Comparison of ENCODE assay signal across 1 cellular context in the genomic region with DNA sequence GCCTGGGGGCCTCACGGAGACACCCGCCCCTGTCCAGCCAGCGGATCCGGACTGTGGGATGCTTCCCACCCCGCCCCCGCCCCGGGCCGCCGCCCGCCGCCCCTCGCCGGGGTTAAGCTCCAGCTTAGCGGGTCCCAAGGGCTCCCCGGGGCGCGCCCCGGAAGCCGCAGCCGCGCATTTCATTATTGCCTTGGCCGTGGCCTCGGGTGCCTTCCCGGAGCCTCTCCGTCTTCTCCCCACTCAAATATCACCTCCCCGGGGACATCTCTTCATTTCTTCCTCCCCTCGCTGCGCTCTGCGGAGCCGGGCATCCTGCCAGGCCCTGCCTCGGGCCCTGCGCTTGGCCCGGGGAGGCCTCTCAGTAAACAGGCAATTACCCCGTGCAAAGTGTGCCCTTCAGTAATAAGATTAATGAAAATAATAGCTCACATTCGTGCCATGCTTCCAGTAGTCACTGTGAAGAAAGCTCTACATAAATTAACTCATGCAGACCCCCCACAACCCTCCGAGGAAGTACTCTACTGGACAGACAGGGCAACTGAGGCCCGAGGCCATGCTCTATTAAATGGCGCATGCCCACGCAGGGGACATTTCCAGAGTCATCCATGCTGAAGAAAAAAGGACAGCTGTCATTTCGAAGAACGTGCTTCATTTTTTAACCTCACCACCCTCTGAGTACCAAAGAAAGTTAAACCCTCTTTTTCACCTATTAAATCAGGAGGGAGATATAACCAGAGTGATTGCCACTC.
TF ChIP-seq lines count a peak whose summit lies in the region.

No MANE protein-coding gene starts in this region.

TF ChIP-seq in GM12878, 131 proteins besides CTCF, POLR2A, EP300 and RAD21 (continued from another document):
- TF ChIP-seq MYC (IDR thresholded peaks at IDR 0.05; ENCODE audit: insufficient read depth, insufficient read length, insufficient replicate concordance, low read length, severe bottlenecking) = no peak
- no peak for TF ChIP-seq BCL11A (IDR thresholded peaks at IDR 0.05; ENCODE audit: low read depth, low read length)
- no peak for TF ChIP-seq PAX5 (IDR thresholded peaks at IDR 0.05; ENCODE audit: borderline replicate concordance, low read depth, low read length)
- no peak for TF ChIP-seq HDGF (IDR thresholded peaks at IDR 0.05)
- TF ChIP-seq, protein P1, sequence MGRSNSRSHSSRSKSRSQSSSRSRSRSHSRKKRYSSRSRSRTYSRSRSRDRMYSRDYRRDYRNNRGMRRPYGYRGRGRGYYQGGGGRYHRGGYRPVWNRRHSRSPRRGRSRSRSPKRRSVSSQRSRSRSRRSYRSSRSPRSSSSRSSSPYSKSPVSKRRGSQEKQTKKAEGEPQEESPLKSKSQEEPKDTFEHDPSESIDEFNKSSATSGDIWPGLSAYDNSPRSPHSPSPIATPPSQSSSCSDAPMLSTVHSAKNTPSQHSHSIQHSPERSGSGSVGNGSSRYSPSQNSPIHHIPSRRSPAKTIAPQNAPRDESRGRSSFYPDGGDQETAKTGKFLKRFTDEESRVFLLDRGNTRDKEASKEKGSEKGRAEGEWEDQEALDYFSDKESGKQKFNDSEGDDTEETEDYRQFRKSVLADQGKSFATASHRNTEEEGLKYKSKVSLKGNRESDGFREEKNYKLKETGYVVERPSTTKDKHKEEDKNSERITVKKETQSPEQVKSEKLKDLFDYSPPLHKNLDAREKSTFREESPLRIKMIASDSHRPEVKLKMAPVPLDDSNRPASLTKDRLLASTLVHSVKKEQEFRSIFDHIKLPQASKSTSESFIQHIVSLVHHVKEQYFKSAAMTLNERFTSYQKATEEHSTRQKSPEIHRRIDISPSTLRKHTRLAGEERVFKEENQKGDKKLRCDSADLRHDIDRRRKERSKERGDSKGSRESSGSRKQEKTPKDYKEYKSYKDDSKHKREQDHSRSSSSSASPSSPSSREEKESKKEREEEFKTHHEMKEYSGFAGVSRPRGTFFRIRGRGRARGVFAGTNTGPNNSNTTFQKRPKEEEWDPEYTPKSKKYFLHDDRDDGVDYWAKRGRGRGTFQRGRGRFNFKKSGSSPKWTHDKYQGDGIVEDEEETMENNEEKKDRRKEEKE (IDR thresholded peaks at IDR 0.05) = no peak
- no peak for TF ChIP-seq BRCA1 (IDR thresholded peaks at IDR 0.05; ENCODE audit: low read depth, low read length)
